ENCODE assay signal across 19 cellular contexts in the genomic region with DNA sequence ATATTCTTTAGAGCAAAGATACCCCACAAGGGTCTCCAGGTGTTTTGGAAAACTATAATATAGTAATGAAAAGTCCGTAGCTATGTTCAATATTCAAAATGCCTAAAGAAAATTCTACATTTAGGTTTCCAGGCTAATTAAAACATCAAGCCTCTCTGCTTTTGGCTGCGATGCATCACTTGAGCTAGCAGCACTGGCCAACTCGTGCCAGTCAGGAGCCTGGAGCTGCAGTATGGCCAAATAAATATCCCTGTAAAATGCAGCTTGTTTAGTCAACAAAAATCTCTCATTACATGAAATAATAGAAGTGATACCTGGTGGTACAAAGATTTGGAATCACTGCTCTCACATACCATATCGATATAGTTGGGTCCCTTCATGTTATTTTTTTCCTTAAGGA.
"Had no signal": no experiment of that assay in that cellular context is flagged by ENCODE, and none has a peak within 500 bp of the region (broad histone marks: within the 10 kb centered on the region; RNA-seq: fewer than 3 reads in every experiment).

No MANE protein-coding gene starts in this region.

- H3K27me3 Mint-ChIP-seq: dendritic cell treated with granulocyte-macrophage colony-stimulating factor and Interleukin-4, amounts not matched to agents 40 ng/mL and 50 ng/mL, for 4 days; effector memory CD8-positive, alpha-beta T cell; naive B cell had no signal

- H3K9me3 Mint-ChIP-seq: dendritic cell treated with granulocyte-macrophage colony-stimulating factor and Interleukin-4, amounts not matched to agents 40 ng/mL and 50 ng/mL, for 4 days; endodermal cell; mesothelial cell of epicardium had no signal

- H3K36me3 Mint-ChIP-seq: mesothelial cell of epicardium, naive B cell had no signal

- H3K4me3 Mint-ChIP-seq: dendritic cell treated with granulocyte-macrophage colony-stimulating factor and Interleukin-4, amounts not matched to agents 40 ng/mL and 50 ng/mL, for 4 days; effector memory CD8-positive, alpha-beta T cell; endodermal cell; mesothelial cell of epicardium; naive B cell had no signal

- H3K27ac Mint-ChIP-seq: dendritic cell treated with granulocyte-macrophage colony-stimulating factor and Interleukin-4, amounts not matched to agents 40 ng/mL and 50 ng/mL, for 4 days; effector memory CD8-positive, alpha-beta T cell; endodermal cell; mesothelial cell of epicardium; naive B cell had no signal

- H3K4me1 Mint-ChIP-seq: endodermal cell, mesothelial cell of epicardium, naive B cell had no signal

- DNase-seq: colonic mucosa; cortex of kidney; effector CD8-positive, alpha-beta T cell; effector memory CD8-positive, alpha-beta T cell; endodermal cell; erythroblast; foreskin keratinocyte; head of caudate nucleus; heart right ventricle; hippocampal formation; left cardiac atrium; left lung; left ventricle myocardium superior; lower lobe of right lung; mesenchymal stem cell; mucosa of descending colon; naive B cell had no signal
